In genomic region chr3:140508545-140508944, GRCh38 we compare ENCODE assay signal across 28 cellular contexts.
"Had no signal": no experiment of that assay in that cellular context is flagged by ENCODE, and none has a peak within 500 bp of the region (broad histone marks: within the 10 kb centered on the region; RNA-seq: fewer than 3 reads in every experiment).

No MANE protein-coding gene starts in this region.

- H3K36me3 Mint-ChIP-seq: activated naive CD4-positive, alpha-beta T cell treated with anti-CD3 and anti-CD28 coated beads, Interleukin-2, amount 50 U/mL, for 72 hours; naive B cell; stimulated activated effector memory CD8-positive, alpha-beta T cell treated with anti-CD3 and anti-CD28 coated beads, Interleukin-12 subunit alpha, Interleukin-12 subunit beta, amount 100 ng/mL, for 72 hours; type B pancreatic cell had no signal

- H3K27ac Mint-ChIP-seq: activated CD4-positive, alpha-beta T cell treated with anti-CD3 and anti-CD28 coated beads for 36 hours; activated naive CD4-positive, alpha-beta T cell treated with anti-CD3 and anti-CD28 coated beads, Interleukin-2, amount 50 U/mL, for 72 hours; activated T-cell treated with anti-CD3 and anti-CD28 coated beads, Interleukin-2, amount 50 U/mL, for 72 hours; dendritic cell treated with granulocyte-macrophage colony-stimulating factor and Interleukin-4, amounts not matched to agents 40 ng/mL and 50 ng/mL, for 4 days; nephron progenitor cell; stimulated activated effector memory CD8-positive, alpha-beta T cell treated with anti-CD3 and anti-CD28 coated beads, Interleukin-12 subunit alpha, Interleukin-12 subunit beta, amount 100 ng/mL, for 72 hours; stimulated activated naive CD8-positive, alpha-beta T cell treated with anti-CD3 and anti-CD28 coated beads, Interleukin-15, Interleukin-2, amounts not matched to agents 100 ng/mL and 50 ng/mL, for 24 hours; type B pancreatic cell had no signal

- H3K4me3 Mint-ChIP-seq: activated CD4-positive, alpha-beta T cell treated with anti-CD3 and anti-CD28 coated beads for 36 hours; activated T-cell treated with anti-CD3 and anti-CD28 coated beads, Interleukin-2, amount 50 U/mL, for 72 hours; central memory CD8-positive, alpha-beta T cell; dendritic cell treated with granulocyte-macrophage colony-stimulating factor and Interleukin-4, amounts not matched to agents 40 ng/mL and 50 ng/mL, for 4 days; naive B cell; nephron progenitor cell; stimulated activated effector memory CD8-positive, alpha-beta T cell treated with anti-CD3 and anti-CD28 coated beads, Interleukin-12 subunit alpha, Interleukin-12 subunit beta, amount 100 ng/mL, for 72 hours; stimulated activated naive CD8-positive, alpha-beta T cell treated with anti-CD3 and anti-CD28 coated beads, Interleukin-15, Interleukin-2, amounts not matched to agents 100 ng/mL and 50 ng/mL, for 24 hours; type B pancreatic cell had no signal

- H3K27me3 ChIP-seq: gastrocnemius medialis, left lung, ovary, uterus had no signal

- H3K4me1 ChIP-seq: gastrocnemius medialis, left lung, lower lobe of right lung, prostate gland, uterus had no signal

- DNase-seq: activated CD4-positive, alpha-beta T cell treated with anti-CD3 and anti-CD28 coated beads for 36 hours; activated CD4-positive, alpha-beta T cell treated with anti-CD3 and anti-CD28 coated beads, Interleukin-2, amount 50 U/mL, for 4 hours; activated CD4-positive, CD25-positive, alpha-beta regulatory T cell; activated naive CD4-positive, alpha-beta T cell; activated T-cell treated with anti-CD3 and anti-CD28 coated beads for 4 hours; activated T-cell treated with anti-CD3 and anti-CD28 coated beads, Interleukin-2, amount 50 U/mL, for 72 hours; gastrocnemius medialis; glutamatergic neuron; left lung; lower lobe of right lung; mesenchymal stem cell; naive B cell; nephron progenitor cell; ovary; retina; small intestine; stimulated activated CD4-positive, alpha-beta T cell treated with anti-CD3 and anti-CD28 coated beads, Interleukin-4, amount 100 ng/mL, for 24 hours; substantia nigra; uterus had no signal

- H3K36me3 ChIP-seq: gastrocnemius medialis, left lung, lower lobe of right lung, neutrophil, ovary, prostate gland, uterus had no signal

- H3K4me3 ChIP-seq: gastrocnemius medialis, left lung, lower lobe of right lung, ovary, prostate gland, uterus had no signal

- H3K9me3 Mint-ChIP-seq: activated T-cell treated with anti-CD3 and anti-CD28 coated beads, Interleukin-2, amount 50 U/mL, for 72 hours; central memory CD8-positive, alpha-beta T cell; dendritic cell treated with granulocyte-macrophage colony-stimulating factor and Interleukin-4, amounts not matched to agents 40 ng/mL and 50 ng/mL, for 4 days; stimulated activated effector memory CD8-positive, alpha-beta T cell treated with anti-CD3 and anti-CD28 coated beads, Interleukin-12 subunit alpha, Interleukin-12 subunit beta, amount 100 ng/mL, for 72 hours; type B pancreatic cell had no signal

- H3K4me1 Mint-ChIP-seq: activated CD4-positive, alpha-beta T cell treated with anti-CD3 and anti-CD28 coated beads for 36 hours; central memory CD8-positive, alpha-beta T cell; naive B cell; stimulated activated effector memory CD8-positive, alpha-beta T cell treated with anti-CD3 and anti-CD28 coated beads, Interleukin-12 subunit alpha, Interleukin-12 subunit beta, amount 100 ng/mL, for 72 hours had no signal

- H3K27ac ChIP-seq: epithelial cell of prostate, gastrocnemius medialis, left lung, lower lobe of right lung, neutrophil, ovary, prostate gland, uterus had no signal

- H3K9me3 ChIP-seq: gastrocnemius medialis, left lung, lower lobe of right lung, neutrophil, ovary, prostate gland, uterus had no signal
